Comparison of ENCODE assay signal across 12 cellular contexts in genomic region chr5:145689235-145689634, GRCh38.
DNase-seq lines count a peak whose midpoint lies in the region; ATAC-seq and TF ChIP-seq lines count a peak whose summit lies in the region.
"Had no signal": no experiment of that assay in that cellular context is flagged by ENCODE, and none has a peak within 500 bp of the region (broad histone marks: within the 10 kb centered on the region; RNA-seq: fewer than 3 reads in every experiment).

No MANE protein-coding gene starts in this region.

- no peaks in the 10 kb centered on the region for H3K27me3 Mint-ChIP-seq in HFFc6 (ENCODE audit: insufficient read depth)

- H3K9me3 ChIP-seq in colonic mucosa, result no peaks in the 10 kb centered on the region

- no peaks in the 10 kb centered on the region for H3K4me1 ChIP-seq in colonic mucosa

- TF ChIP-seq CTCF in colonic mucosa (IDR thresholded peaks at IDR 0.05) (no peak), HFFc6 (IDR thresholded peaks at IDR 0.05) (no peak)

- no peak overlapping the region for H3K9ac ChIP-seq in colonic mucosa (ENCODE audit: low read depth in 2 of 2, low read length in 2 of 2)

- H3K27ac Mint-ChIP-seq in HFFc6, result no peak overlapping the region
- H3K27ac Mint-ChIP-seq: nephron progenitor cell had no signal

- H3K36me3 Mint-ChIP-seq in HFFc6 (ENCODE audit: low read depth), result no peaks in the 10 kb centered on the region

- ATAC-seq in GM18502 (IDR thresholded peaks at IDR 0.05; ENCODE audit: poor library complexity, unreplicated experiment), result peak; percentile 91
- ATAC-seq in GM21528 (IDR thresholded peaks at IDR 0.05; ENCODE audit: low FRiP score, unreplicated experiment), result peak; percentile 86
- peak; percentile 84 for ATAC-seq in HG03432 (IDR thresholded peaks at IDR 0.05; ENCODE audit: unreplicated experiment)
- ATAC-seq: K562 had no signal

- no peak overlapping the region for H3K27ac ChIP-seq in colonic mucosa
- H3K27ac ChIP-seq: C4-2B had no signal

- intact Hi-C loops in colonic mucosa (cut with DNase I), result no loop called here
- intact Hi-C loops in posterior vena cava (cut with DNase I), result loop anchor here in 1 of 2 donors (10.0 kb wide), 1 partner anchor 1256 kb away; no protein-coding TSS in a partner anchor

- no peaks in the 10 kb centered on the region for H3K4me1 Mint-ChIP-seq in HFFc6 (ENCODE audit: low read depth)

- H3K4me3 ChIP-seq in colonic mucosa, result no peak overlapping the region
- H3K4me3 ChIP-seq: K562 had no signal

- H3K4me3 Mint-ChIP-seq in HFFc6, result no peak overlapping the region
- H3K4me3 Mint-ChIP-seq: nephron progenitor cell had no signal

- no peaks in the 10 kb centered on the region for H3K9me3 Mint-ChIP-seq in HFFc6
- H3K9me3 Mint-ChIP-seq: nephron progenitor cell had no signal

- DNase-seq in foreskin melanocyte (peak; percentile 67), colonic mucosa (no peak), posterior vena cava (ENCODE audit: low spot score) (no peak), HFFc6 (no peak), GM03348 (ENCODE audit: low spot score) (no peak)
- DNase-seq: nephron progenitor cell; NK-92 treated with Interleukin-12 subunit alpha and Interleukin-12 subunit beta, amount 100 ng/mL, for 24 hours had no signal

- no peaks in the 10 kb centered on the region for H3K27me3 ChIP-seq in colonic mucosa

- H3K36me3 ChIP-seq in colonic mucosa, result no peaks in the 10 kb centered on the region
